Comparison of ENCODE assay signal across 8 cellular contexts in the genomic region with DNA sequence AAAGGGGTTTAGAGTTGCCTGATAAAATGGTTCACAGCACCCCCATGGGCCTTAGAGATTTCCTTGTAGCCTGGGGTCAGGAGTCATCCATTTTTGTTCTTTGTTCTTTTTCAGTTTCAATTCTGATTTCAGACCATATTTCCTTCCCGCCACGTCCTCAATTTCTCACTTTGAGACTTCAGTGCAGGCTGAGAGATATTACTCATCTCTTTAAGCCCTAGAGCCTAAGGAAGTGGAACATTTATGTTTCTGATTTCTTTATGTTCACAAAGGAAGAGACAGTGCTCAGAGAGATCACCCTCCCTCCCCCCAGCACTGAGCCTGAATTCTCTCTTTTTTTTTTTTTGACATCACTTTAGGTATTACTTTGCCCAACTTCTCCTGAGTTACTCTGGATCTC. TPM values are rescaled to one million over a fixed set of nuclear protein-coding genes. Genes with fewer than 3 reads are reported as not detected.
DNase-seq lines count a peak whose midpoint lies in the region; ATAC-seq, FAIRE-seq and TF ChIP-seq lines count a peak whose summit lies in the region.

No MANE protein-coding gene starts in this region.

- no peak for TF ChIP-seq CTCF in GM06990 (IDR thresholded peaks at IDR 0.05; ENCODE audit: insufficient read depth, low read length, poor library complexity, severe bottlenecking)
- TF ChIP-seq CTCF in endothelial cell of umbilical vein (IDR thresholded peaks at IDR 0.05; ENCODE audit: extremely low read depth in 1 of 2, insufficient read depth in 1 of 2, low read depth in 1 of 2, low read length in 2 of 2), result no peak

- intact Hi-C loops in endothelial cell of umbilical vein (cut with micrococcal nuclease), result no loop called here

- H3K4me2 ChIP-seq in endothelial cell of umbilical vein (ENCODE audit: insufficient read depth, low read length), result no peak overlapping the region

- no peak for TF ChIP-seq POLR2A in endothelial cell of umbilical vein (IDR thresholded peaks at IDR 0.05; ENCODE audit: low read depth, low read length)

- CTCF ChIA-PET in endothelial cell of umbilical vein (lab: Charles Lee), result interaction anchor here (0.7 to 1.5 kb wide), 2 partner anchors 14 to 127 kb away, joined by 3 to 4 read pairs; no protein-coding TSS in a partner anchor

- H3K9ac ChIP-seq in endothelial cell of umbilical vein (replicated peaks; ENCODE audit: extremely low read depth, insufficient read depth, low read length), result peak overlapping the region; percentile 14

- no peaks in the 10 kb centered on the region for H3K9me1 ChIP-seq in endothelial cell of umbilical vein (replicated peaks; ENCODE audit: control insufficient read depth, extremely low read depth, insufficient read depth, low read length)

- no peaks in the 10 kb centered on the region for H4K20me1 ChIP-seq in endothelial cell of umbilical vein (replicated peaks; ENCODE audit: control insufficient read depth, extremely low read depth, insufficient read depth, low read length)

- FAIRE-seq in endothelial cell of umbilical vein (lab: Jason Lieb, UNC), result peak; percentile 85

- DNase-seq in GM06990 (ENCODE audit: extremely low read depth, insufficient read length) (peak; percentile 65), endothelial cell of umbilical vein (ENCODE audit: low read depth, low spot score) (peak; percentile 42), NCI-H1436 treated with DMSO at 0.1 percent for 48 hours (lab: John Stamatoyannopoulos, UW) (no peak), SHP77 treated with DMSO at 0.1 percent for 48 hours (lab: John Stamatoyannopoulos, UW) (no peak), middle frontal gyrus (ENCODE audit: extremely low spot score, low spot score) (no peak), glomerular visceral epithelial cell (ENCODE audit: extremely low spot score) (no peak)

- H3K4me3 ChIP-seq in GM06990 (replicated peaks; ENCODE audit: low read depth, low read length) (no peak overlapping the region), endothelial cell of umbilical vein (replicated peaks in 1 of 3; ENCODE audit: insufficient read depth in 1 of 3, low read depth in 1 of 3, low read length in 3 of 3) (no peak overlapping the region)

- peaks cover 94% of the 10 kb centered on the region for H3K79me2 ChIP-seq in endothelial cell of umbilical vein (ENCODE audit: control insufficient read depth, insufficient read depth, low read length)

- H3K27ac ChIP-seq in KOPT-K1 (ENCODE audit: low read depth, low read length, poor library complexity, severe bottlenecking) (peak overlapping the region; percentile 22), endothelial cell of umbilical vein (ENCODE audit: insufficient read depth, low read depth, low read length) (peak overlapping the region; percentile 53)

- H3K9me3 ChIP-seq in KOPT-K1 (ENCODE audit: insufficient read depth, low read length, poor library complexity, severe bottlenecking) (no peaks in the 10 kb centered on the region), endothelial cell of umbilical vein (replicated peaks; ENCODE audit: control insufficient read depth, insufficient read depth, low read length) (no peaks in the 10 kb centered on the region)

- POLR2A ChIA-PET in endothelial cell of umbilical vein (lab: Charles Lee), result interaction anchor here (0.7 to 1.3 kb wide), 2 partner anchors 20 to 55 kb away, joined by 3 read pairs; no protein-coding TSS in a partner anchor

- dilution Hi-C loops in endothelial cell of umbilical vein (cut with MboI; ENCODE audit: extremely low pct_ligation_motif_present, low sequenced_read_pairs), result no loop called here

- no peak overlapping the region for H2AFZ ChIP-seq in endothelial cell of umbilical vein (ENCODE audit: low read depth, low read length)

- H3K4me1 ChIP-seq in endothelial cell of umbilical vein (ENCODE audit: control insufficient read depth, extremely low read depth, insufficient read depth, low read length), result peaks cover 44% of the 10 kb centered on the region

- H3K36me3 ChIP-seq in GM06990 (ENCODE audit: control insufficient read depth, insufficient read depth, low read length) (no peaks in the 10 kb centered on the region), KOPT-K1 (ENCODE audit: insufficient read depth, low read length) (peaks cover 96% of the 10 kb centered on the region), endothelial cell of umbilical vein (ENCODE audit: control insufficient read depth in 2 of 2, extremely low read depth in 1 of 2, insufficient read depth in 2 of 2, low read length in 2 of 2) (peaks cover 7 to 13% of the 10 kb centered on the region in 2 experiments)

- peak; percentile 73 for ATAC-seq in GM21423 (IDR thresholded peaks at IDR 0.05; ENCODE audit: unreplicated experiment)

- no TSS peak for BruUV-seq in endothelial cell of umbilical vein (replicated peaks; lab: Mats Ljungman, UMichigan)

- H3K27me3 ChIP-seq in GM06990 (replicated peaks; ENCODE audit: control insufficient read depth, insufficient read depth, low read length) (no peaks in the 10 kb centered on the region), endothelial cell of umbilical vein (ENCODE audit: control insufficient read depth in 2 of 2, insufficient read depth in 2 of 2, low read length in 2 of 2) (no peaks in the 10 kb centered on the region)

TF ChIP-seq in endothelial cell of umbilical vein, 7 proteins besides CTCF, POLR2A, EP300 and RAD21:
- TF ChIP-seq GATA2 (IDR thresholded peaks at IDR 0.05; ENCODE audit: insufficient read depth, insufficient read length, low read depth, low read length) (no peak), MYC (IDR thresholded peaks at IDR 0.05; ENCODE audit: low read depth, low read length) (no peak), JUN (IDR thresholded peaks at IDR 0.05; ENCODE audit: borderline replicate concordance, insufficient read depth, insufficient read length, low read depth) (no peak), POLR2AphosphoS5 (IDR thresholded peaks at IDR 0.05; ENCODE audit: insufficient read depth, low read depth, low read length) (no peak), FOS (IDR thresholded peaks at IDR 0.05; ENCODE audit: borderline replicate concordance, insufficient read depth, low read length) (no peak), EZH2 (IDR thresholded peaks at IDR 0.05; ENCODE audit: borderline replicate concordance, low read depth, low read length, severe bottlenecking) (no peak), MAX (IDR thresholded peaks at IDR 0.05; ENCODE audit: insufficient read depth, insufficient read length) (no peak)

RNA-seq across cellular contexts. Expression of gene MSN, which starts 56.3 kb away (rescaled TPM):
- total RNA-seq in endothelial cell of umbilical vein, result 635 and 658 TPM in 2 replicates
- 511 and 528 TPM in 2 replicates for polyA plus RNA-seq in endothelial cell of umbilical vein
- polyA plus RNA-seq in endothelial cell of umbilical vein (2011; cell fraction: cytosol; rRNA removed), result 475 and 549 TPM in 2 replicates
- polyA plus RNA-seq in endothelial cell of umbilical vein (2011; cell fraction: nucleus; rRNA removed), result 738 and 769 TPM in 2 replicates
- polyA plus RNA-seq in endothelial cell of umbilical vein (2012), result 862 and 934 TPM in 2 replicates
- 709 and 797 TPM in 2 replicates for polyA minus RNA-seq in endothelial cell of umbilical vein
- 123 TPM for polyA minus RNA-seq in endothelial cell of umbilical vein (2011; cell fraction: cytosol; rRNA and poly(A)+ RNA removed)
- polyA minus RNA-seq in endothelial cell of umbilical vein (2011; cell fraction: nucleus; rRNA and poly(A)+ RNA removed), result 296 and 346 TPM in 2 replicates

Comparison
In these comparisons a context has a peak if more than half of its experiments do, and no peak if none do; other contexts are left out.
1. DNase-seq: peak in GM06990 (single experiment) and endothelial cell of umbilical vein (single experiment); none in NCI-H1436 treated with DMSO at 0.1 percent for 48 hours (single experiment), SHP77 treated with DMSO at 0.1 percent for 48 hours (single experiment), middle frontal gyrus (single experiment) and glomerular visceral epithelial cell (single experiment).